Comparison of ENCODE assay signal across 8 cellular contexts in the genomic region with DNA sequence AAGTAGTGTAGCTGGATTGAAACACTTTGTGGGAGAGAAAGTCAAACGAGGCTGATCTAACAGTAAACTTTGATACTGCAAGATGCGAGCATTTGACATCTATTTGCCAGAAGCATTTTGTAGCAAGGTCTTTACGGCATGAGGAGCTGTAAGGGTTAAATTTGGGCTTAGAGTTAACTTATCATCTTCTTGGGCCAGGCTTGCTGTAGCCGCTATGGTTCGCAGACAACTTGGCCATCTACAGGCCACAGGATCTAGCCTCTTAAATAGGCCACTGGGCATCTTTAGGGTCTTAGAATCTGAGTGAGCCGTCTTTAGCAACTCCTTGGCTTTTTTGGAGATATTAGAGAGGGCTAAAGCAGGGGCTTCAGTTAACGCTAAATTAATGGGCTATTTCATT.
DNase-seq lines count a peak whose midpoint lies in the region; ATAC-seq lines count a peak whose summit lies in the region.
"Not testable (repeated sequence)": the region's sequence is repeated elsewhere in the genome, so short reads cannot be mapped to it uniquely, and the experiment has no call there.

No MANE protein-coding gene starts in this region.

- ATAC-seq in CD4-positive, CD25-positive, alpha-beta regulatory T cell (ENCODE audit: low read depth in 2 of 2); naive thymus-derived CD4-positive, alpha-beta T cell; stimulated activated effector memory CD8-positive, alpha-beta T cell treated with anti-CD3 and anti-CD28 coated beads, Interleukin-12 subunit alpha, Interleukin-12 subunit beta, amount 100 ng/mL, for 72 hours: not testable (repeated sequence)

- H3K4me1 ChIP-seq in CD4-positive, CD25-positive, alpha-beta regulatory T cell (ENCODE audit: control insufficient read depth, insufficient read depth, low read length, poor library complexity, severe bottlenecking); endocrine pancreas (ENCODE audit: control insufficient read depth, insufficient read depth, low read length); naive thymus-derived CD4-positive, alpha-beta T cell (ENCODE audit: control insufficient read depth in 2 of 2, insufficient read depth in 2 of 2, low read length in 2 of 2): not testable (repeated sequence)
- peaks cover 15% of the 10 kb centered on the region for H3K4me1 ChIP-seq in HUES48 (ENCODE audit: control insufficient read depth, insufficient read depth, low read length)

- H3K27me3 ChIP-seq in CD4-positive, CD25-positive, alpha-beta regulatory T cell (ENCODE audit: control insufficient read depth, insufficient read depth, low read length); HUES48 (ENCODE audit: control insufficient read depth, insufficient read depth, low read length); endocrine pancreas (ENCODE audit: control insufficient read depth, insufficient read depth, low read length); naive thymus-derived CD4-positive, alpha-beta T cell (ENCODE audit: control insufficient read depth in 2 of 2, insufficient read depth in 2 of 2, low read length in 2 of 2): not testable (repeated sequence)

- peaks cover 16 to 36% (median 21%) of the 10 kb centered on the region in 4 donors for H3K4me1 Mint-ChIP-seq in CD4-positive, CD25-positive, alpha-beta regulatory T cell
- H3K4me1 Mint-ChIP-seq in activated CD4-positive, alpha-beta memory T cell treated with anti-CD3 and anti-CD28 coated beads, Interleukin-2, amount 10 ng/mL, durations not matched to agents 7 days and 5 days, result peaks cover 22% of the 10 kb centered on the region
- H3K4me1 Mint-ChIP-seq in activated naive CD4-positive, alpha-beta T cell treated with anti-CD3 and anti-CD28 coated beads, Interleukin-2, amount 50 U/mL, for 24 hours, result peaks cover 16% of the 10 kb centered on the region
- H3K4me1 Mint-ChIP-seq in naive thymus-derived CD4-positive, alpha-beta T cell, result peaks cover 13 to 22% (median 16%) of the 10 kb centered on the region in 7 donors
- H3K4me1 Mint-ChIP-seq in stimulated activated effector memory CD8-positive, alpha-beta T cell treated with anti-CD3 and anti-CD28 coated beads, Interleukin-12 subunit alpha, Interleukin-12 subunit beta, amount 100 ng/mL, for 72 hours, result peaks cover 22% of the 10 kb centered on the region

- DNase-seq in CD4-positive, CD25-positive, alpha-beta regulatory T cell; activated CD4-positive, alpha-beta memory T cell treated with anti-CD3 and anti-CD28 coated beads, Interleukin-2, amount 10 ng/mL, durations not matched to agents 7 days and 5 days; naive thymus-derived CD4-positive, alpha-beta T cell; stimulated activated effector memory CD8-positive, alpha-beta T cell treated with anti-CD3 and anti-CD28 coated beads, Interleukin-12 subunit alpha, Interleukin-12 subunit beta, amount 100 ng/mL, for 72 hours (ENCODE audit: low spot score in 2 of 2): not testable (repeated sequence)
- DNase-seq in RPMI8226, result peak; percentile 28

- H3K9me3 Mint-ChIP-seq in CD4-positive, CD25-positive, alpha-beta regulatory T cell; activated CD4-positive, alpha-beta memory T cell treated with anti-CD3 and anti-CD28 coated beads, Interleukin-2, amount 10 ng/mL, durations not matched to agents 7 days and 5 days; activated naive CD4-positive, alpha-beta T cell treated with anti-CD3 and anti-CD28 coated beads, Interleukin-2, amount 50 U/mL, for 24 hours; naive thymus-derived CD4-positive, alpha-beta T cell; stimulated activated effector memory CD8-positive, alpha-beta T cell treated with anti-CD3 and anti-CD28 coated beads, Interleukin-12 subunit alpha, Interleukin-12 subunit beta, amount 100 ng/mL, for 72 hours: not testable (repeated sequence)

- intact Hi-C loops in naive thymus-derived CD4-positive, alpha-beta T cell (cut with micrococcal nuclease), result not testable (repeated sequence)

- H3K27me3 Mint-ChIP-seq in CD4-positive, CD25-positive, alpha-beta regulatory T cell; activated CD4-positive, alpha-beta memory T cell treated with anti-CD3 and anti-CD28 coated beads, Interleukin-2, amount 10 ng/mL, durations not matched to agents 7 days and 5 days; activated naive CD4-positive, alpha-beta T cell treated with anti-CD3 and anti-CD28 coated beads, Interleukin-2, amount 50 U/mL, for 24 hours: not testable (repeated sequence)
- H3K27me3 Mint-ChIP-seq in naive thymus-derived CD4-positive, alpha-beta T cell, result peaks cover 0 to 14% (median 0%) of the 10 kb centered on the region in 5 donors

- not testable (repeated sequence) for H3K9me3 ChIP-seq in CD4-positive, CD25-positive, alpha-beta regulatory T cell (ENCODE audit: control insufficient read depth in 2 of 2, low read length in 2 of 2); HUES48 (ENCODE audit: control insufficient read depth, insufficient read depth, low read length); endocrine pancreas (ENCODE audit: control insufficient read depth, low read length); naive thymus-derived CD4-positive, alpha-beta T cell (ENCODE audit: control insufficient read depth in 2 of 3, low read length in 3 of 3)

- H3K36me3 ChIP-seq in CD4-positive, CD25-positive, alpha-beta regulatory T cell (ENCODE audit: control insufficient read depth, insufficient read depth, low read length); HUES48 (ENCODE audit: control insufficient read depth, insufficient read depth, low read length); endocrine pancreas (ENCODE audit: control insufficient read depth, insufficient read depth, low read length); naive thymus-derived CD4-positive, alpha-beta T cell (ENCODE audit: control insufficient read depth in 2 of 3, insufficient read depth in 3 of 3, low read length in 3 of 3): not testable (repeated sequence)

- CTCF ChIA-PET in activated CD4-positive, alpha-beta memory T cell treated with anti-CD3 and anti-CD28 coated beads, Interleukin-2, amount 10 ng/mL, durations not matched to agents 7 days and 5 days (lab: Charles Lee), result not testable (repeated sequence)
- CTCF ChIA-PET in naive thymus-derived CD4-positive, alpha-beta T cell (lab: Charles Lee), result interaction anchor here (0.5 kb wide), 1 partner anchor 1176 kb away, joined by 3 read pairs; no protein-coding TSS in a partner anchor

- peak overlapping the region; percentile 83 to 95 (median 90) for H3K27ac Mint-ChIP-seq in CD4-positive, CD25-positive, alpha-beta regulatory T cell
- peak overlapping the region; percentile 77 for H3K27ac Mint-ChIP-seq in activated CD4-positive, alpha-beta memory T cell treated with anti-CD3 and anti-CD28 coated beads, Interleukin-2, amount 10 ng/mL, durations not matched to agents 7 days and 5 days
- H3K27ac Mint-ChIP-seq in activated naive CD4-positive, alpha-beta T cell treated with anti-CD3 and anti-CD28 coated beads, Interleukin-2, amount 50 U/mL, for 24 hours, result peak overlapping the region; percentile 30
- H3K27ac Mint-ChIP-seq in naive thymus-derived CD4-positive, alpha-beta T cell, result peak overlapping the region; percentile 30 to 91 (median 81)
- peak overlapping the region; percentile 94 for H3K27ac Mint-ChIP-seq in stimulated activated effector memory CD8-positive, alpha-beta T cell treated with anti-CD3 and anti-CD28 coated beads, Interleukin-12 subunit alpha, Interleukin-12 subunit beta, amount 100 ng/mL, for 72 hours

- H3K4me3 Mint-ChIP-seq in CD4-positive, CD25-positive, alpha-beta regulatory T cell, result peak overlapping the region; percentile 66 to 87 (median 85)
- H3K4me3 Mint-ChIP-seq in activated CD4-positive, alpha-beta memory T cell treated with anti-CD3 and anti-CD28 coated beads, Interleukin-2, amount 10 ng/mL, durations not matched to agents 7 days and 5 days, result peak overlapping the region; percentile 68
- H3K4me3 Mint-ChIP-seq in activated naive CD4-positive, alpha-beta T cell treated with anti-CD3 and anti-CD28 coated beads, Interleukin-2, amount 50 U/mL, for 24 hours, result peak overlapping the region; percentile 77
- peak overlapping the region; percentile 60 to 86 (median 78) for H3K4me3 Mint-ChIP-seq in naive thymus-derived CD4-positive, alpha-beta T cell
- H3K4me3 Mint-ChIP-seq in stimulated activated effector memory CD8-positive, alpha-beta T cell treated with anti-CD3 and anti-CD28 coated beads, Interleukin-12 subunit alpha, Interleukin-12 subunit beta, amount 100 ng/mL, for 72 hours, result peak overlapping the region; percentile 70

- H3K36me3 Mint-ChIP-seq in CD4-positive, CD25-positive, alpha-beta regulatory T cell; activated CD4-positive, alpha-beta memory T cell treated with anti-CD3 and anti-CD28 coated beads, Interleukin-2, amount 10 ng/mL, durations not matched to agents 7 days and 5 days (ENCODE audit: low read depth); activated naive CD4-positive, alpha-beta T cell treated with anti-CD3 and anti-CD28 coated beads, Interleukin-2, amount 50 U/mL, for 24 hours; naive thymus-derived CD4-positive, alpha-beta T cell; stimulated activated effector memory CD8-positive, alpha-beta T cell treated with anti-CD3 and anti-CD28 coated beads, Interleukin-12 subunit alpha, Interleukin-12 subunit beta, amount 100 ng/mL, for 72 hours: not testable (repeated sequence)

- peak overlapping the region; percentile 70 for H3K27ac ChIP-seq in CD4-positive, CD25-positive, alpha-beta regulatory T cell (ENCODE audit: insufficient read depth, low read length, poor library complexity, severe bottlenecking)
- peak overlapping the region; percentile 51 for H3K27ac ChIP-seq in HUES48 (ENCODE audit: low read depth, low read length)
- peak overlapping the region; percentile 35 for H3K27ac ChIP-seq in naive thymus-derived CD4-positive, alpha-beta T cell (ENCODE audit: low read depth, low read length)

- POLR2A ChIA-PET in activated CD4-positive, alpha-beta memory T cell treated with anti-CD3 and anti-CD28 coated beads, Interleukin-2, amount 10 ng/mL, durations not matched to agents 7 days and 5 days (lab: Charles Lee); naive thymus-derived CD4-positive, alpha-beta T cell (lab: Charles Lee): not testable (repeated sequence)

- peak overlapping the region; percentile 83 for H3K4me3 ChIP-seq in CD4-positive, CD25-positive, alpha-beta regulatory T cell (ENCODE audit: low read depth, low read length)
- not testable (repeated sequence) for H3K4me3 ChIP-seq in HUES48 (ENCODE audit: low read depth, low read length); naive thymus-derived CD4-positive, alpha-beta T cell (ENCODE audit: low read length)
- peak overlapping the region; percentile 18 for H3K4me3 ChIP-seq in endocrine pancreas (ENCODE audit: control insufficient read depth, insufficient read depth, low read length)

- not testable (repeated sequence) for H3K9ac ChIP-seq in HUES48 (ENCODE audit: low read depth, low read length); endocrine pancreas (ENCODE audit: control insufficient read depth, insufficient read depth, low read length)

Comparison
In these comparisons a context has a peak if more than half of its experiments do, and no peak if none do; other contexts are left out.
1. H3K27ac Mint-ChIP-seq: peak in every context shown above with its lines; median percentile 94 in stimulated activated effector memory CD8-positive, alpha-beta T cell treated with anti-CD3 and anti-CD28 coated beads, Interleukin-12 subunit alpha, Interleukin-12 subunit beta, amount 100 ng/mL, for 72 hours; 90 in CD4-positive, CD25-positive, alpha-beta regulatory T cell; 81 in naive thymus-derived CD4-positive, alpha-beta T cell; 77 in activated CD4-positive, alpha-beta memory T cell treated with anti-CD3 and anti-CD28 coated beads, Interleukin-2, amount 10 ng/mL, durations not matched to agents 7 days and 5 days; 30 in activated naive CD4-positive, alpha-beta T cell treated with anti-CD3 and anti-CD28 coated beads, Interleukin-2, amount 50 U/mL, for 24 hours.